11 cellular contexts compared by ENCODE assay signal in the genomic region with DNA sequence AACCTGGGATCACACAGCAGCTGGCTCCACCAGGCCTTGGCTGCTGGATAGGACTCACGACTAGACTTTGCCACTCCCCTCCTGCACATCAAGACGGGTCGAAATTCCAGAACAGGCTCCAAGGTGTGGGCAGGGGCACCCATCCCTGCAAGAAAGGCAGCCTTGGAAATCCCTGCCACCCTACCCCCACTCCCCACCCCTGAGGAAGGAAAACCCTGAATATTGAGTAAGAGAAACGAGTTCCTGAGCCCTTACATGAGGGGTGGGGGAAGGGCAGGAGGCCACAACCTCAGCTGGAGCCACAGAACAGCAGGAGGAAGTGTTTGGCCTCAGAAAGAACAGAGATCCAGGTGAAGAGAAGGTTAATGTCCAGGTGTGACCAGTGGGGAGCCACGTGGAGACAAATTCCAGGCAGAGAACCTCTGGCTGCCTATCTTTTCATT. TPM values are rescaled to one million over a fixed set of nuclear protein-coding genes. Genes with fewer than 3 reads are reported as not detected.
DNase-seq lines count a peak whose midpoint lies in the region; ATAC-seq, FAIRE-seq and TF ChIP-seq lines count a peak whose summit lies in the region.
"Had no signal": no experiment of that assay in that cellular context is flagged by ENCODE, and none has a peak within 500 bp of the region (broad histone marks: within the 10 kb centered on the region; RNA-seq: fewer than 3 reads in every experiment).

No MANE protein-coding gene starts in this region.

- no peaks in the 10 kb centered on the region for H3K27me3 Mint-ChIP-seq in activated CD8-positive, alpha-beta memory T cell treated with anti-CD3 and anti-CD28 coated beads, Interleukin-2, amount 10 ng/mL, durations not matched to agents 7 days and 5 days
- peaks cover 16% of the 10 kb centered on the region for H3K27me3 Mint-ChIP-seq in endodermal cell (ENCODE audit: insufficient read depth)
- no peaks in the 10 kb centered on the region for H3K27me3 Mint-ChIP-seq in stimulated activated memory B cell treated with anti-CD40 and anti-IgM and Interleukin-4, amounts not matched to agents 10 μg/mL and 1 μg/mL and 100 μg/mL, for 72 hours

- CTCF ChIA-PET in activated CD8-positive, alpha-beta memory T cell treated with anti-CD3 and anti-CD28 coated beads, Interleukin-2, amount 10 ng/mL, durations not matched to agents 7 days and 5 days (lab: Charles Lee), result interaction anchor here (0.7 to 7.3 kb wide), 10 partner anchors 11 to 130 kb away, joined by 3 to 75 read pairs (median 8); a partner anchor contains a TSS
- CTCF ChIA-PET in PC-9 (lab: Charles Lee), result no interaction called here

- H3K4me1 ChIP-seq in PC-9 (replicated peaks; ENCODE audit: insufficient read depth) (peaks cover 24% of the 10 kb centered on the region), endodermal cell (ENCODE audit: control insufficient read depth, insufficient read depth, low read length) (no peaks in the 10 kb centered on the region)

- peaks cover 2% of the 10 kb centered on the region for H3K9me3 Mint-ChIP-seq in activated CD8-positive, alpha-beta memory T cell treated with anti-CD3 and anti-CD28 coated beads, Interleukin-2, amount 10 ng/mL, durations not matched to agents 7 days and 5 days (ENCODE audit: low read depth)
- H3K9me3 Mint-ChIP-seq in endodermal cell, result peaks cover 3% of the 10 kb centered on the region
- peaks cover 2% of the 10 kb centered on the region for H3K9me3 Mint-ChIP-seq in stimulated activated memory B cell treated with anti-CD40 and anti-IgM and Interleukin-4, amounts not matched to agents 10 μg/mL and 1 μg/mL and 100 μg/mL, for 72 hours

- H3K4me2 ChIP-seq in PC-9, result no peak overlapping the region

- no peak overlapping the region for H3K9ac ChIP-seq in endodermal cell (ENCODE audit: extremely low read depth, low read length, poor library complexity, severe bottlenecking)

- H3K36me3 Mint-ChIP-seq in activated CD8-positive, alpha-beta memory T cell treated with anti-CD3 and anti-CD28 coated beads, Interleukin-2, amount 10 ng/mL, durations not matched to agents 7 days and 5 days, result peaks cover 55% of the 10 kb centered on the region
- peaks cover 55% of the 10 kb centered on the region for H3K36me3 Mint-ChIP-seq in endodermal cell (ENCODE audit: low read depth)
- peaks cover 23% of the 10 kb centered on the region for H3K36me3 Mint-ChIP-seq in stimulated activated memory B cell treated with anti-CD40 and anti-IgM and Interleukin-4, amounts not matched to agents 10 μg/mL and 1 μg/mL and 100 μg/mL, for 72 hours

- no peaks in the 10 kb centered on the region for H3K9me2 ChIP-seq in PC-9 (ENCODE audit: insufficient read depth)

- H3K36me3 ChIP-seq in PC-9 (ENCODE audit: low read depth) (peaks cover 20% of the 10 kb centered on the region), endodermal cell (ENCODE audit: control insufficient read depth, insufficient read depth, low read length) (peaks cover 30% of the 10 kb centered on the region)

- 51 to 67% methylated on average over 5 of the region's 5 CpGs for WGBS in endodermal cell (ENCODE audit: insufficient coverage in 1 of 2, insufficient read length in 1 of 2), 2 experiments

- peak; percentile 57 for DNase-seq in activated CD8-positive, alpha-beta memory T cell treated with anti-CD3 and anti-CD28 coated beads, Interleukin-2, amount 10 ng/mL, durations not matched to agents 7 days and 5 days
- DNase-seq in activated CD8-positive, alpha-beta memory T cell treated with anti-CD3 and anti-CD28 coated beads, Interleukin-2, amount 50 U/mL, for 48 hours, result no peak
- peak; percentile 38 to 69 for DNase-seq in PC-9
- peak; percentile 66 for DNase-seq in endodermal cell
- DNase-seq in frontal cortex (ENCODE audit: low spot score in 2 of 2), result no peak
- no peak for DNase-seq in NCI-H2029 (lab: John Stamatoyannopoulos, UW)
- DNase-seq in NCI-H69 (lab: John Stamatoyannopoulos, UW), result no peak
- DNase-seq: NCI-H526, retina had no signal

- H3K27ac ChIP-seq in PC-9 (peak overlapping the region; percentile 24; the same call in 1 of the 2 replicates), endodermal cell (ENCODE audit: low read depth, low read length) (no peak overlapping the region)
- H3K27ac ChIP-seq: coronary artery had no signal

- H3K4me3 ChIP-seq in PC-9 (no peak overlapping the region), endodermal cell (ENCODE audit: low read length) (no peak overlapping the region)
- H3K4me3 ChIP-seq: coronary artery had no signal

- peaks cover 70% of the 10 kb centered on the region for H3K4me1 Mint-ChIP-seq in activated CD8-positive, alpha-beta memory T cell treated with anti-CD3 and anti-CD28 coated beads, Interleukin-2, amount 10 ng/mL, durations not matched to agents 7 days and 5 days
- H3K4me1 Mint-ChIP-seq in endodermal cell, result no peaks in the 10 kb centered on the region
- peaks cover 68% of the 10 kb centered on the region for H3K4me1 Mint-ChIP-seq in stimulated activated memory B cell treated with anti-CD40 and anti-IgM and Interleukin-4, amounts not matched to agents 10 μg/mL and 1 μg/mL and 100 μg/mL, for 72 hours

- peaks cover 38% of the 10 kb centered on the region for H3F3A ChIP-seq in PC-9 (ENCODE audit: insufficient read depth, low read depth)

- intact Hi-C loops in PC-9 (cut with micrococcal nuclease; ENCODE audit: unreplicated experiment), result no loop called here

- no peak overlapping the region for H2AFZ ChIP-seq in PC-9

- H3K9me3 ChIP-seq in PC-9 (ENCODE audit: insufficient read depth, low read depth), result no peaks in the 10 kb centered on the region
- H3K9me3 ChIP-seq in endodermal cell (ENCODE audit: control insufficient read depth, low read length), result peaks cover 7% of the 10 kb centered on the region

- POLR2A ChIA-PET in PC-9 (lab: Charles Lee; ENCODE audit: unreplicated experiment), result no interaction called here

- H3K4me3 Mint-ChIP-seq in activated CD8-positive, alpha-beta memory T cell treated with anti-CD3 and anti-CD28 coated beads, Interleukin-2, amount 10 ng/mL, durations not matched to agents 7 days and 5 days, result no peak overlapping the region
- H3K4me3 Mint-ChIP-seq in endodermal cell, result no peak overlapping the region
- H3K4me3 Mint-ChIP-seq in stimulated activated memory B cell treated with anti-CD40 and anti-IgM and Interleukin-4, amounts not matched to agents 10 μg/mL and 1 μg/mL and 100 μg/mL, for 72 hours, result no peak overlapping the region

- ATAC-seq in activated CD8-positive, alpha-beta memory T cell treated with anti-CD3 and anti-CD28 coated beads, Interleukin-2, amount 10 ng/mL, durations not matched to agents 7 days and 5 days, result no peak
- no peak for ATAC-seq in stimulated activated memory B cell treated with anti-CD40 and anti-IgM and Interleukin-4, amounts not matched to agents 10 μg/mL and 1 μg/mL and 100 μg/mL, for 72 hours

- no peak for FAIRE-seq in frontal cortex (lab: Jason Lieb, UNC)

- peaks cover 27% of the 10 kb centered on the region for H3K79me2 ChIP-seq in PC-9 (ENCODE audit: low read depth)

- BruUV-seq in PC-9 (replicated peaks; lab: Mats Ljungman, UMichigan), result no TSS peak

- H3K27ac Mint-ChIP-seq in activated CD8-positive, alpha-beta memory T cell treated with anti-CD3 and anti-CD28 coated beads, Interleukin-2, amount 10 ng/mL, durations not matched to agents 7 days and 5 days, result peak overlapping the region; percentile 85
- H3K27ac Mint-ChIP-seq in endodermal cell, result no peak overlapping the region
- H3K27ac Mint-ChIP-seq in stimulated activated memory B cell treated with anti-CD40 and anti-IgM and Interleukin-4, amounts not matched to agents 10 μg/mL and 1 μg/mL and 100 μg/mL, for 72 hours, result peak overlapping the region; percentile 64

- H4K20me1 ChIP-seq in PC-9 (ENCODE audit: insufficient read depth), result 0 out of 2 replicates have a peak, but pooled peaks cover 3% of the 10 kb centered on the region

- H3K27me3 ChIP-seq in PC-9 (ENCODE audit: insufficient read depth, low read depth) (no peaks in the 10 kb centered on the region), endodermal cell (ENCODE audit: control insufficient read depth, insufficient read depth, low read length, poor library complexity, severe bottlenecking) (no peaks in the 10 kb centered on the region)

- TF ChIP-seq CTCF in PC-9 (conservative IDR thresholded peaks at IDR 0.05), result no peak
- TF ChIP-seq CTCF in endodermal cell (conservative IDR thresholded peaks at IDR 0.05), result no peak

RNA-seq across cellular contexts. Expression of a gene that starts 20.1 kb away (rescaled TPM):
- 10 to 100 TPM; 35.8 to 40.7 TPM for total RNA-seq in activated CD8-positive, alpha-beta memory T cell treated with anti-CD3 and anti-CD28 coated beads, Interleukin-2, amount 10 ng/mL, durations not matched to agents 7 days and 5 days
- 45.6 and 49.6 TPM in 2 replicates for total RNA-seq in PC-9 (2021)
- total RNA-seq in endodermal cell, result 10 to 100 TPM; 25.8 to 28.0 TPM
- polyA plus RNA-seq in endodermal cell (2013, experiment 1 of 2), result 20.5 TPM
- polyA plus RNA-seq in endodermal cell (2013, experiment 2 of 2), result 15.9 TPM
- 20.0 TPM for total RNA-seq in frontal cortex

RNA-seq across cellular contexts. Expression of a gene that starts 22.7 kb away (rescaled TPM):
- total RNA-seq in activated CD8-positive, alpha-beta memory T cell treated with anti-CD3 and anti-CD28 coated beads, Interleukin-2, amount 10 ng/mL, durations not matched to agents 7 days and 5 days, result 10 to 100 TPM; 21.9 to 24.4 TPM
- 13.4 and 13.9 TPM in 2 replicates for total RNA-seq in PC-9 (2021)
- 10 to 100 TPM; 15.7 to 16.0 TPM for total RNA-seq in endodermal cell
- polyA plus RNA-seq in endodermal cell (2013, experiment 1 of 2), result 9.6 TPM
- 9.5 TPM for polyA plus RNA-seq in endodermal cell (2013, experiment 2 of 2)
- total RNA-seq in frontal cortex, result 4.1 TPM

RNA-seq across cellular contexts. Expression of a gene that starts 45.0 kb away (rescaled TPM):
- total RNA-seq in activated CD8-positive, alpha-beta memory T cell treated with anti-CD3 and anti-CD28 coated beads, Interleukin-2, amount 10 ng/mL, durations not matched to agents 7 days and 5 days, result 10 to 100 TPM; 47.3 to 53.8 TPM
- total RNA-seq in PC-9 (2021) (37.4 and 44.6 TPM in 2 replicates), endodermal cell (10 to 100 TPM; 52.6 to 55.1 TPM), frontal cortex (16.3 TPM)
- 59.5 TPM for polyA plus RNA-seq in endodermal cell (2013, experiment 1 of 2)
- 52.7 TPM for polyA plus RNA-seq in endodermal cell (2013, experiment 2 of 2)

RNA-seq across cellular contexts. Expression of a gene that starts 57.5 kb away (rescaled TPM):
- 10 to 100 TPM; 43.5 to 58.7 TPM for total RNA-seq in activated CD8-positive, alpha-beta memory T cell treated with anti-CD3 and anti-CD28 coated beads, Interleukin-2, amount 10 ng/mL, durations not matched to agents 7 days and 5 days
- total RNA-seq in PC-9 (2021) (57.4 and 79.1 TPM in 2 replicates), endodermal cell (100 to 1,000 TPM; 106 to 138 TPM), frontal cortex (7.7 TPM)
- 70.5 TPM for polyA plus RNA-seq in endodermal cell (2013, experiment 1 of 2)
- polyA plus RNA-seq in endodermal cell (2013, experiment 2 of 2), result 59.5 TPM

Comparison
In these comparisons a context has a peak if more than half of its experiments do, and no peak if none do; other contexts are left out.
1. DNase-seq: peak in activated CD8-positive, alpha-beta memory T cell treated with anti-CD3 and anti-CD28 coated beads, Interleukin-2, amount 10 ng/mL, durations not matched to agents 7 days and 5 days (single experiment), PC-9 (2 of 2) and endodermal cell (single experiment); none in activated CD8-positive, alpha-beta memory T cell treated with anti-CD3 and anti-CD28 coated beads, Interleukin-2, amount 50 U/mL, for 48 hours (single experiment), frontal cortex (0 of 2), NCI-H2029 (single experiment) and NCI-H69 (single experiment).